In genomic region chr21:37449302-37449937, GRCh38 we compare ENCODE assay signal across 1 cellular context.
A peak's percentile ranks its signal among the peaks of the same experiment; 100 is the strongest.
TF ChIP-seq lines count a peak whose summit lies in the region.

No MANE protein-coding gene starts in this region.

TF ChIP-seq in K562, 482 proteins besides CTCF, POLR2A, EP300 and RAD21 (continued from another document):
- TF ChIP-seq TFE3 (CRISPR knock-in tag; IDR thresholded peaks at IDR 0.05) (peak; percentile 43), KLF1 (tag; IDR thresholded peaks at IDR 0.05) (no peak), CBFA2T2 (conservative IDR thresholded peaks at IDR 0.05) (0 out of 2 replicates have a peak, but pooled peaks have one; percentile 39), HDAC8 (tag; IDR thresholded peaks at IDR 0.05) (no peak), RAD51 (IDR thresholded peaks at IDR 0.05; ENCODE audit: borderline replicate concordance, low read depth) (peak; percentile 89), GATAD2B (IDR thresholded peaks at IDR 0.05; ENCODE audit: borderline replicate concordance) (peak; percentile 58; the same call in 1 of the 2 replicates), FOXP1 (CRISPR knock-in tag; IDR thresholded peaks at IDR 0.05) (0 out of 2 replicates have a peak, but pooled peaks have one; percentile 18), CEBPZ (IDR thresholded peaks at IDR 0.05; ENCODE audit: borderline replicate concordance, low read depth, low read length) (no peak), TOE1 (IDR thresholded peaks at IDR 0.05; ENCODE audit: borderline replicate concordance) (peak; percentile 72; the same call in 1 of the 2 replicates), TOE1 (CRISPR knock-in tag; IDR thresholded peaks at IDR 0.05; ENCODE audit: borderline replicate concordance, low read depth) (no peak), USF2 (CRISPR knock-in tag; IDR thresholded peaks at IDR 0.05) (peak; percentile 88), NFYB (IDR thresholded peaks at IDR 0.05; ENCODE audit: extremely low read depth, insufficient read length) (peak; percentile 36), BHLHE40 (IDR thresholded peaks at IDR 0.05; ENCODE audit: low read length) (peak; percentile 15; the same call in 1 of the 2 replicates), USF1 (CRISPR knock-in tag; IDR thresholded peaks at IDR 0.05) (peak; percentile 88), SRF (CRISPR knock-in tag; IDR thresholded peaks at IDR 0.05) (peak in 1 of 2 experiments; percentile 57; a peak in 1 of 4 replicates), ZNF584 (CRISPR knock-in tag; IDR thresholded peaks at IDR 0.05; ENCODE audit: low read depth) (no peak), ZNF316 (IDR thresholded peaks at IDR 0.05) (0 out of 2 replicates have a peak, but pooled peaks have one; percentile 11)
TF ChIP-seq in K562: peak in this region for 13.
